In the genomic region with DNA sequence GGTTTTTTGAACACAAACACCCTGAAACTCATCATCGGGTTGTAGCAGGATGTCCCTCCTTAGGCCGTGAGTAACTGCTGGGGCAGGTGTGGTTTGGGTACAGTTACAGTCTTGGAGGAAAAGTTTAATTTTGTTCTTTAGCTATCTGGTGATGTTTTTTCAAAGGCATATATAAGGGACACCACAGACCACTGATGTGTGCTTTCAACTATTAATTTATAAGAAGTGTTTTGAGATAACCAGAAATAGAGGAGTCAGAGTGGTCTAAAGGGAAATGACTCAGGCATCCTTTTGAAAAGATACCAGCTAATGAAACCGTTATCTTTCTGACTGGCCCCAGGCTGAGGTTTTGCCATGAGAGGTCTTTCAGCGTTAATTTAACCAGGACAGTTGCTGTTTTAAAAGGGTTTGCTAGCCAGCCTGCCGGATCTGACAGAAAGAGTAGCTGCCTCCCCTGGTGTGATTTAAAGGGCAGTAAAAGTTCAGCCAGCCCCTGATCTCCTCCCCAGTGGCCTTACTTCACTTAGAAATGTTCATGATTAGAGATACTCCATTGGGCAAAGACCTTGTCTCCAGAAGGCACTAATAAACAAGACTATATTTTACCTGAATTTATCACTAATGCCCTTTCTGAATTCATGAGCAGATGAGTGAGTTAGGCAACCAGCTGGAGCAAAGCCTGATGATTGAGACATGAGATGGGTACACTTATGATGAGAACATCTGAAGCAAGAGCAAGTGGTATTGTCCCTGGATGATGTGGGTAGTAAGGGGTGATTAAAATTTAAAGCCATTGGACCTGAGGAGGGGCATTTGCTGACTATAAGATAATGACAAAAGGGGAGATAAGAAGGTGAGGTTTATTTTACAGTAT, we compare ENCODE assay signal across 8 cellular contexts.
A peak's percentile ranks its signal among the peaks of the same experiment; 100 is the strongest.
DNase-seq lines count a peak whose midpoint lies in the region; ATAC-seq, FAIRE-seq and TF ChIP-seq lines count a peak whose summit lies in the region.

No MANE protein-coding gene starts in this region.

- TF ChIP-seq CTCF in GM12878 (IDR thresholded peaks at IDR 0.05 in 2 of 3, conservative IDR thresholded peaks at IDR 0.05 in 1 of 3; ENCODE audit: control insufficient read depth in 2 of 3, extremely low read depth in 1 of 3, insufficient read depth in 1 of 3, low read depth in 3 of 3, low read length in 3 of 3) (no peak), GM10266 (IDR thresholded peaks at IDR 0.05; ENCODE audit: control insufficient read depth, insufficient read depth, low read depth, missing control alignments) (no peak)

- no peak for TF ChIP-seq EP300 in GM12878 (IDR thresholded peaks at IDR 0.05; ENCODE audit: borderline replicate concordance in 1 of 2, control insufficient read depth in 1 of 2, low read depth in 2 of 2, low read length in 2 of 2)

- H3K9me3 ChIP-seq in GM12878 (replicated peaks; ENCODE audit: control insufficient read depth, insufficient read depth, low read length), result no peaks in the 10 kb centered on the region

- no peak overlapping the region for H3K9ac ChIP-seq in GM12878 (ENCODE audit: control insufficient read depth, insufficient read depth, low read length)

- TF ChIP-seq POLR2A in GM12878 (IDR thresholded peaks at IDR 0.05; ENCODE audit: low read depth, low read length) (no peak), GM12892 (IDR thresholded peaks at IDR 0.05; ENCODE audit: low read depth, low read length) (no peak)

- TF ChIP-seq RAD21 in GM12878 (IDR thresholded peaks at IDR 0.05; ENCODE audit: insufficient read depth, low read depth, low read length), result no peak

- H3K4me2 ChIP-seq in GM12878 (ENCODE audit: control insufficient read depth, insufficient read depth), result no peak overlapping the region

- POLR2A ChIA-PET in GM12878 (lab: Charles Lee), result no interaction called here

- in situ Hi-C loops in GM12878 (cut with MboI), result no loop called here

- no peaks in the 10 kb centered on the region for H3K27me3 ChIP-seq in GM12878 (replicated peaks in 1 of 2; ENCODE audit: control insufficient read depth in 2 of 2, insufficient read depth in 2 of 2, low read length in 1 of 2)

- no TSS peak for BruUV-seq in GM12878 (replicated peaks; lab: Mats Ljungman, UMichigan)

- H3K4me3 ChIP-seq in GM12878 (no peak overlapping the region), skeletal muscle cell (ENCODE audit: low read depth, low read length) (no peak overlapping the region)

- RAD21 ChIA-PET in GM12878 (lab: Charles Lee; ENCODE audit: unreplicated experiment), result no interaction called here

- no peaks in the 10 kb centered on the region for H3K36me3 ChIP-seq in GM12878 (ENCODE audit: control insufficient read depth in 2 of 2, insufficient read depth in 2 of 2, low read length in 1 of 2)

- WGBS in GM12878 (ENCODE audit: insufficient coverage, insufficient replicate concordance, low lambda C conversion rate, missing lambda C conversion rate), result 2% methylated on average over 5 of the region's 5 CpGs

- no peak for FAIRE-seq in GM12878 (lab: Jason Lieb, UNC)
- FAIRE-seq in GM12892 (lab: Jason Lieb, UNC), result no peak

- no peaks in the 10 kb centered on the region for H3K4me1 ChIP-seq in GM12878 (ENCODE audit: control insufficient read depth, insufficient read depth, low read length)

- peak; percentile 70 for DNase-seq in activated CD8-positive, alpha-beta memory T cell treated with anti-CD3 and anti-CD28 coated beads for 24 hours
- DNase-seq in activated CD8-positive, alpha-beta memory T cell treated with anti-CD3 and anti-CD28 coated beads, Interleukin-2, amount 50 U/mL, for 4 hours, result no peak
- no peak for DNase-seq in GM12878 (ENCODE audit: low read depth, low spot score)
- peak; percentile 37 for DNase-seq in skeletal muscle cell (ENCODE audit: low read depth)
- DNase-seq in GM12892 (ENCODE audit: insufficient read length), result no peak
- DNase-seq in GM10266 (ENCODE audit: extremely low spot score), result no peak
- no peak for DNase-seq in DMS153 treated with DMSO at 0.1 percent for 48 hours (lab: John Stamatoyannopoulos, UW; ENCODE audit: unreplicated experiment)

- ATAC-seq in HG03521 (IDR thresholded peaks at IDR 0.05; ENCODE audit: unreplicated experiment) (peak; percentile 57), GM12878 (peak; percentile 87)

- H3K27ac ChIP-seq in GM12878 (ENCODE audit: control insufficient read depth, insufficient read depth), result no peak overlapping the region

- H2AFZ ChIP-seq in GM12878 (ENCODE audit: control insufficient read depth, low read depth, low read length), result no peak overlapping the region

- intact Hi-C loops in GM12878 (cut with micrococcal nuclease; ENCODE audit: unreplicated experiment), result loop anchor here (10.0 kb wide), 1 partner anchor 625 kb away; no protein-coding TSS in a partner anchor

- H3K79me2 ChIP-seq in GM12878 (ENCODE audit: control insufficient read depth, insufficient read depth, low read length), result no peaks in the 10 kb centered on the region

- CTCF ChIA-PET in GM12878 (lab: Yijun Ruan, JAX), result no interaction called here

- SMC1A ChIA-PET in GM12878 (lab: Charles Lee; ENCODE audit: uncharacterized antibody, unreplicated experiment), result no interaction called here

- H4K20me1 ChIP-seq in GM12878 (ENCODE audit: control insufficient read depth, insufficient read depth), result no peaks in the 10 kb centered on the region

TF ChIP-seq in GM12878, 131 proteins besides CTCF, POLR2A, EP300 and RAD21:
- TF ChIP-seq HDAC6 (IDR thresholded peaks at IDR 0.05; ENCODE audit: unreplicated experiment) (no peak), TAF1 (IDR thresholded peaks at IDR 0.05; ENCODE audit: borderline replicate concordance, low read depth, low read length) (no peak), BACH1 (IDR thresholded peaks at IDR 0.05; ENCODE audit: borderline replicate concordance) (no peak), KDM1A (IDR thresholded peaks at IDR 0.05; ENCODE audit: borderline replicate concordance) (no peak), JUNB (IDR thresholded peaks at IDR 0.05) (0 out of 2 replicates have a peak, but pooled peaks have one; percentile 6), GABPA (IDR thresholded peaks at IDR 0.05; ENCODE audit: low read depth) (no peak), RELA (IDR thresholded peaks at IDR 0.05; ENCODE audit: borderline replicate concordance, partially characterized antibody) (no peak)

Comparison
In these comparisons a context has a peak if more than half of its experiments do, and no peak if none do; other contexts are left out.
1. DNase-seq: peak in activated CD8-positive, alpha-beta memory T cell treated with anti-CD3 and anti-CD28 coated beads for 24 hours (single experiment) and skeletal muscle cell (single experiment); none in activated CD8-positive, alpha-beta memory T cell treated with anti-CD3 and anti-CD28 coated beads, Interleukin-2, amount 50 U/mL, for 4 hours (single experiment), GM12878 (single experiment), GM12892 (single experiment), GM10266 (single experiment) and DMS153 treated with DMSO at 0.1 percent for 48 hours (single experiment).